Comparison of ENCODE assay signal across 8 cellular contexts in genomic region chr18:41391616-41392610, GRCh38.
DNase-seq lines count a peak whose midpoint lies in the region; ATAC-seq and TF ChIP-seq lines count a peak whose summit lies in the region.

No MANE protein-coding gene starts in this region.

- no peak for TF ChIP-seq EP300 in Ishikawa (IDR thresholded peaks at IDR 0.05; ENCODE audit: borderline replicate concordance)

- no peaks in the 10 kb centered on the region for H3K9me3 ChIP-seq in NT2/D1 (ENCODE audit: insufficient read depth, low read length)

- H3K4me1 Mint-ChIP-seq in mesothelial cell of epicardium: peaks cover 25% of the 10 kb centered on the region
- H3K4me1 Mint-ChIP-seq in activated T-helper 2 cell treated with anti-CD3 and anti-CD28 coated beads, Interferon-gamma antibody, Interleukin-2, Interleukin-4, amounts not matched to agents 10 μg/mL and 5 μg/mL and 100 μg/mL, durations not matched to agents 14 hours and 24 hours and 36 hours (ENCODE audit: low read depth): no peaks in the 10 kb centered on the region

- H3K4me1 ChIP-seq in NT2/D1 (ENCODE audit: insufficient read depth, insufficient read length): no peaks in the 10 kb centered on the region

- intact Hi-C loops in dorsolateral prefrontal cortex (cut with DNase I): no loop called here
- intact Hi-C loops in activated T-helper 2 cell treated with anti-CD3 and anti-CD28 coated beads, Interferon-gamma antibody, Interleukin-2, Interleukin-4, amounts not matched to agents 10 μg/mL and 5 μg/mL and 100 μg/mL, durations not matched to agents 14 hours and 24 hours and 36 hours (cut with micrococcal nuclease): no loop called here

- peak overlapping the region; percentile 69 for H3K4me3 Mint-ChIP-seq in mesothelial cell of epicardium
- no peak overlapping the region for H3K4me3 Mint-ChIP-seq in activated T-helper 2 cell treated with anti-CD3 and anti-CD28 coated beads, Interferon-gamma antibody, Interleukin-2, Interleukin-4, amounts not matched to agents 10 μg/mL and 5 μg/mL and 100 μg/mL, durations not matched to agents 14 hours and 24 hours and 36 hours (ENCODE audit: low read depth)

- peak; percentile 40 for TF ChIP-seq CTCF in GM12874 (IDR thresholded peaks at IDR 0.05; ENCODE audit: insufficient read depth, low read depth, low read length)
- TF ChIP-seq CTCF in dorsolateral prefrontal cortex (IDR thresholded peaks at IDR 0.05 in 54 of 56, conservative IDR thresholded peaks at IDR 0.05 in 2 of 56; ENCODE audit: low read depth in 1 of 56, partially characterized antibody in 56 of 56): peak; percentile 25 to 73 (median 56)
- peak; percentile 56 for TF ChIP-seq CTCF in mesothelial cell of epicardium (IDR thresholded peaks at IDR 0.05; ENCODE audit: unreplicated experiment)

- no peak overlapping the region for H3K9ac ChIP-seq in NT2/D1 (ENCODE audit: insufficient read length, low read depth)

- peak; percentile 72 for TF ChIP-seq RAD21 in Ishikawa (IDR thresholded peaks at IDR 0.05; ENCODE audit: low read depth)

- H3K27me3 ChIP-seq in NT2/D1 (ENCODE audit: insufficient read depth, insufficient read length): no peaks in the 10 kb centered on the region
- peaks cover 0 to 2% (median 0%) of the 10 kb centered on the region in 45 donors for H3K27me3 ChIP-seq in dorsolateral prefrontal cortex

- H3K27ac Mint-ChIP-seq in mesothelial cell of epicardium: peak overlapping the region; percentile 92
- H3K27ac Mint-ChIP-seq in activated T-helper 2 cell treated with anti-CD3 and anti-CD28 coated beads, Interferon-gamma antibody, Interleukin-2, Interleukin-4, amounts not matched to agents 10 μg/mL and 5 μg/mL and 100 μg/mL, durations not matched to agents 14 hours and 24 hours and 36 hours: no peak overlapping the region

- no peaks in the 10 kb centered on the region for H3K36me3 Mint-ChIP-seq in mesothelial cell of epicardium
- H3K36me3 Mint-ChIP-seq in activated T-helper 2 cell treated with anti-CD3 and anti-CD28 coated beads, Interferon-gamma antibody, Interleukin-2, Interleukin-4, amounts not matched to agents 10 μg/mL and 5 μg/mL and 100 μg/mL, durations not matched to agents 14 hours and 24 hours and 36 hours (ENCODE audit: low read depth): no peaks in the 10 kb centered on the region

- H3K9me3 Mint-ChIP-seq in mesothelial cell of epicardium: no peaks in the 10 kb centered on the region
- no peaks in the 10 kb centered on the region for H3K9me3 Mint-ChIP-seq in activated T-helper 2 cell treated with anti-CD3 and anti-CD28 coated beads, Interferon-gamma antibody, Interleukin-2, Interleukin-4, amounts not matched to agents 10 μg/mL and 5 μg/mL and 100 μg/mL, durations not matched to agents 14 hours and 24 hours and 36 hours

- peak overlapping the region in 2 of 59 donors; percentile 23 to 33 for H3K27ac ChIP-seq in dorsolateral prefrontal cortex

- H3K27me3 Mint-ChIP-seq in mesothelial cell of epicardium (ENCODE audit: low read depth): no peaks in the 10 kb centered on the region
- no peaks in the 10 kb centered on the region for H3K27me3 Mint-ChIP-seq in activated T-helper 2 cell treated with anti-CD3 and anti-CD28 coated beads, Interferon-gamma antibody, Interleukin-2, Interleukin-4, amounts not matched to agents 10 μg/mL and 5 μg/mL and 100 μg/mL, durations not matched to agents 14 hours and 24 hours and 36 hours (ENCODE audit: low read depth)

- no peaks in the 10 kb centered on the region for H3K36me3 ChIP-seq in NT2/D1 (ENCODE audit: insufficient read depth, insufficient read length, low read length)

- no peak overlapping the region for H3K4me3 ChIP-seq in NT2/D1 (ENCODE audit: insufficient read length, low read depth)
- peak overlapping the region in 46 of 59 donors; percentile 4 to 56 (median 34) for H3K4me3 ChIP-seq in dorsolateral prefrontal cortex

- ATAC-seq in GM19395 (IDR thresholded peaks at IDR 0.05; ENCODE audit: unreplicated experiment): no peak
- no peak for ATAC-seq in activated CD4-positive, CD25-positive, alpha-beta regulatory T cell treated with anti-CD3 and anti-CD28 coated beads, Interleukin-2, amount 50 U/mL, for 24 hours

- DNase-seq in NT2/D1 (ENCODE audit: low read depth, low spot score): peak; percentile 39
- DNase-seq in dorsolateral prefrontal cortex: peak; percentile 41 to 75 (median 58)
- DNase-seq in mesothelial cell of epicardium (ENCODE audit: low spot score in 2 of 2, unreplicated experiment in 2 of 2): peak; percentile 31 to 72
- DNase-seq in activated T-helper 2 cell treated with anti-CD3 and anti-CD28 coated beads, Interferon-gamma antibody, Interleukin-2, Interleukin-4, amounts not matched to agents 10 μg/mL and 5 μg/mL and 100 μg/mL, durations not matched to agents 14 hours and 24 hours and 36 hours (ENCODE audit: low spot score): no peak

TF ChIP-seq in Ishikawa, 13 proteins besides CTCF, POLR2A, EP300 and RAD21:
- TF ChIP-seq NFIC (IDR thresholded peaks at IDR 0.05): no peak
- no peak for TF ChIP-seq REST (IDR thresholded peaks at IDR 0.05; ENCODE audit: low read depth)
- no peak for TF ChIP-seq CEBPB (IDR thresholded peaks at IDR 0.05)
- TF ChIP-seq CREB1 (IDR thresholded peaks at IDR 0.05; ENCODE audit: low read depth): no peak
- TF ChIP-seq MAX (IDR thresholded peaks at IDR 0.05): no peak
